25 cellular contexts compared by ENCODE assay signal in the genomic region with DNA sequence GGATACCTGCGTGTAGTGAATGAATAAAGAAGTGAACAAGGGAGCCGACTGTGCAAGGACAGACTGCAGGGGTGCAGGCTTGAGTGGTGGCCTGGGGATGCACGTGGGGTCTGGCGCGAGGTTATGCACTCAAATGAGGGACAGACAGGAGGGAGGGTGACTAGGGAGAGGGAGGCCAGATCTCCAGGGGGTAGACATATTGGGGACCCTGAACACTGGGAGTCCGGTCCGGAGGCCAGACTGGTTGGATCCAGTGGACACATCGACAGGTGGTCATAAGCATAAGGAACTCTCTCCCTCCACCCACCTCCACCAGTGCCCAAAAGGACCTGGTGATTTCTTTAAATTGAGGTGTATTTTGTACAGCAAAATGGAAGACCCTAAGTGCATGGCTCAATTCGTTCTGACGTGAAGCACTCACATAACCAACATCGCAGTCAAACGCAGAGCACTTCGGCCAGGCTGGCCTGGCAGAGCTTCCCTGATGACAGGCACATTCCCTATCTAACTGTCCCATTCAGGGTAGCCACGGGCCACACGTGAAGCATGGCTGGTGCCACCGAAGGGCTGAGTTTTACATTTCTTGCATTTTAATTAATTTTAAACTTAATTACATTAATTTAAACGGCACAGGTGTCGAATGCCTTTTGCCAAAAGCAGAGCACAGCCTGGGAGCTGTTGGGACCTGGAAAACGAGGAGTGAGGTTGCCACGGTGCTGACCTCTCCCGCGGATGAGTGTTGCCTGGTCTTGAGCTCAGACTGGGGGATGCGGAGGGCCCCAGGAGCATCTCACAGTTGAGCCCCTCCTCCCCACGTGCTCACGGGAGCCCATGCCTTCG. TPM values are rescaled to one million over a fixed set of nuclear protein-coding genes. Genes with fewer than 3 reads are reported as not detected.
DNase-seq lines count a peak whose midpoint lies in the region; ATAC-seq and TF ChIP-seq lines count a peak whose summit lies in the region.
"Had no signal": no experiment of that assay in that cellular context is flagged by ENCODE, and none has a peak within 500 bp of the region (broad histone marks: within the 10 kb centered on the region; RNA-seq: fewer than 3 reads in every experiment).

No MANE protein-coding gene starts in this region.

- H3K27ac ChIP-seq in GM23338 (ENCODE audit: low read depth): no peak overlapping the region
- H3K27ac ChIP-seq: KMS-11 had no signal

- H3K9me2 ChIP-seq in GM23338 (ENCODE audit: insufficient read depth): no peaks in the 10 kb centered on the region

- ATAC-seq in activated CD4-positive, CD25-positive, alpha-beta regulatory T cell treated with anti-CD3 and anti-CD28 coated beads, Interleukin-2, amount 50 U/mL, for 24 hours: no peak
- peak; percentile 40; the same call in 2 of the 3 replicates for ATAC-seq in GM23338
- ATAC-seq in activated CD8-positive, alpha-beta T cell treated with anti-CD3 and anti-CD28 coated beads for 36 hours: no peak
- ATAC-seq in HG03097 (IDR thresholded peaks at IDR 0.05; ENCODE audit: low FRiP score, unreplicated experiment): no peak
- ATAC-seq: activated CD4-positive, alpha-beta T cell treated with anti-CD3 and anti-CD28 coated beads for 36 hours; CD8-positive, alpha-beta T cell; HCT116; mucosa of descending colon; stimulated activated naive B cell treated with anti-CD40 and anti-IgM and Interleukin-4, amounts not matched to agents 10 μg/mL and 1 μg/mL and 100 μg/mL, for 72 hours had no signal

- no peak overlapping the region for H3K27ac Mint-ChIP-seq in GM23338
- peak overlapping the region; percentile 30 for H3K27ac Mint-ChIP-seq in endothelial cell (ENCODE audit: unreplicated experiment)
- H3K27ac Mint-ChIP-seq in activated CD8-positive, alpha-beta T cell treated with anti-CD3 and anti-CD28 coated beads for 36 hours: no peak overlapping the region
- H3K27ac Mint-ChIP-seq: activated CD4-positive, alpha-beta T cell treated with anti-CD3 and anti-CD28 coated beads for 36 hours; CD8-positive, alpha-beta T cell; stimulated activated naive B cell treated with anti-CD40 and anti-IgM and Interleukin-4, amounts not matched to agents 10 μg/mL and 1 μg/mL and 100 μg/mL, for 72 hours had no signal

- no peaks in the 10 kb centered on the region for H3K36me3 ChIP-seq in GM23338 (ENCODE audit: insufficient read depth)

- H3K4me3 Mint-ChIP-seq in GM23338: no peak overlapping the region
- peak overlapping the region; percentile 53 for H3K4me3 Mint-ChIP-seq in endothelial cell (ENCODE audit: unreplicated experiment)
- no peak overlapping the region for H3K4me3 Mint-ChIP-seq in activated CD8-positive, alpha-beta T cell treated with anti-CD3 and anti-CD28 coated beads for 36 hours
- H3K4me3 Mint-ChIP-seq: activated CD4-positive, alpha-beta T cell treated with anti-CD3 and anti-CD28 coated beads for 36 hours; CD8-positive, alpha-beta T cell; stimulated activated naive B cell treated with anti-CD40 and anti-IgM and Interleukin-4, amounts not matched to agents 10 μg/mL and 1 μg/mL and 100 μg/mL, for 72 hours had no signal

- H3K4me1 Mint-ChIP-seq in GM23338: no peaks in the 10 kb centered on the region
- no peaks in the 10 kb centered on the region for H3K4me1 Mint-ChIP-seq in endothelial cell (ENCODE audit: unreplicated experiment)
- H3K4me1 Mint-ChIP-seq in activated CD8-positive, alpha-beta T cell treated with anti-CD3 and anti-CD28 coated beads for 36 hours (ENCODE audit: low read depth): no peaks in the 10 kb centered on the region
- H3K4me1 Mint-ChIP-seq: activated CD4-positive, alpha-beta T cell treated with anti-CD3 and anti-CD28 coated beads for 36 hours; stimulated activated naive B cell treated with anti-CD40 and anti-IgM and Interleukin-4, amounts not matched to agents 10 μg/mL and 1 μg/mL and 100 μg/mL, for 72 hours had no signal

- no peak overlapping the region for H3K4me3 ChIP-seq in GM23338
- H3K4me3 ChIP-seq: mucosa of descending colon, smooth muscle cell had no signal

- POLR2A ChIA-PET in activated CD8-positive, alpha-beta T cell treated with anti-CD3 and anti-CD28 coated beads for 36 hours (lab: Charles Lee): interaction anchor here (0.7 kb wide), 1 partner anchor 14 kb away, joined by 3 read pairs; no protein-coding TSS in a partner anchor

- peak; percentile 7 for DNase-seq in activated CD4-positive, CD25-positive, alpha-beta regulatory T cell treated with anti-CD3 and anti-CD28 coated beads, Interleukin-2, amount 50 U/mL, for 72 hours
- DNase-seq in GM23338 (ENCODE audit: low spot score) (no peak), endothelial cell (ENCODE audit: low spot score) (no peak), posterior vena cava (ENCODE audit: low spot score) (peak; percentile 38), NCI-H524 treated with DMSO at 0.1 percent for 48 hours (lab: John Stamatoyannopoulos, UW) (no peak)
- no peak for DNase-seq in activated CD8-positive, alpha-beta T cell treated with anti-CD3 and anti-CD28 coated beads for 36 hours
- DNase-seq: 8988T; activated CD4-positive, alpha-beta T cell treated with anti-CD3 and anti-CD28 coated beads for 36 hours; AML-193; DMS153; NCI-H1694 treated with DMSO at 0.1 percent for 48 hours; SHP77; stimulated activated CD4-positive, alpha-beta T cell treated with anti-CD3 and anti-CD28 coated beads, Interleukin-2, amount 100 ng/mL, for 48 hours; stimulated activated naive B cell treated with anti-CD40 and anti-IgM and Interleukin-4, amounts not matched to agents 10 μg/mL and 1 μg/mL and 100 μg/mL, for 72 hours; SW 1271 had no signal

- H3F3A ChIP-seq in GM23338 (replicated peaks; ENCODE audit: low read depth): no peaks in the 10 kb centered on the region

- CTCF ChIA-PET in activated CD8-positive, alpha-beta T cell treated with anti-CD3 and anti-CD28 coated beads for 36 hours (lab: Charles Lee): interaction anchor here (1.2 kb wide), 1 partner anchor 16 kb away, joined by 3 read pairs; no protein-coding TSS in a partner anchor

- H3K27me3 ChIP-seq in GM23338 (ENCODE audit: insufficient read depth): peaks cover 32% of the 10 kb centered on the region

- no peak overlapping the region for H2AFZ ChIP-seq in GM23338

- H3K27me3 Mint-ChIP-seq in GM23338 (ENCODE audit: insufficient read depth, low read depth, poor library complexity): peaks cover 15% of the 10 kb centered on the region
- H3K27me3 Mint-ChIP-seq in endothelial cell (ENCODE audit: unreplicated experiment): peaks cover 16% of the 10 kb centered on the region
- H3K27me3 Mint-ChIP-seq in activated CD8-positive, alpha-beta T cell treated with anti-CD3 and anti-CD28 coated beads for 36 hours: peaks cover 2% of the 10 kb centered on the region

- H4K20me1 ChIP-seq in GM23338 (replicated peaks; ENCODE audit: insufficient read depth): no peaks in the 10 kb centered on the region; the same call in none of the 2 replicates

- no peak overlapping the region for H3K4me2 ChIP-seq in GM23338
- H3K4me2 ChIP-seq: KMS-11, smooth muscle cell had no signal

- intact Hi-C loops in posterior vena cava (cut with DNase I): no loop called here
- intact Hi-C loops in activated CD8-positive, alpha-beta T cell treated with anti-CD3 and anti-CD28 coated beads for 36 hours (cut with micrococcal nuclease): no loop called here

- H3K36me3 Mint-ChIP-seq in GM23338 (ENCODE audit: low read depth): no peaks in the 10 kb centered on the region
- H3K36me3 Mint-ChIP-seq in endothelial cell (ENCODE audit: low read depth, unreplicated experiment): no peaks in the 10 kb centered on the region
- no peaks in the 10 kb centered on the region for H3K36me3 Mint-ChIP-seq in activated CD8-positive, alpha-beta T cell treated with anti-CD3 and anti-CD28 coated beads for 36 hours (ENCODE audit: low read depth)
- H3K36me3 Mint-ChIP-seq: CD8-positive, alpha-beta T cell; stimulated activated naive B cell treated with anti-CD40 and anti-IgM and Interleukin-4, amounts not matched to agents 10 μg/mL and 1 μg/mL and 100 μg/mL, for 72 hours had no signal

- peaks cover 3% of the 10 kb centered on the region; the same call in 1 of the 3 replicates for H3K9me3 Mint-ChIP-seq in GM23338
- no peaks in the 10 kb centered on the region for H3K9me3 Mint-ChIP-seq in endothelial cell (ENCODE audit: unreplicated experiment)
- H3K9me3 Mint-ChIP-seq in activated CD8-positive, alpha-beta T cell treated with anti-CD3 and anti-CD28 coated beads for 36 hours: no peaks in the 10 kb centered on the region
- H3K9me3 Mint-ChIP-seq: CD8-positive, alpha-beta T cell had no signal

- TF ChIP-seq CTCF in GM23338 (conservative IDR thresholded peaks at IDR 0.05; ENCODE audit: low read depth in 2 of 2) (no peak), endothelial cell (IDR thresholded peaks at IDR 0.05; ENCODE audit: unreplicated experiment) (no peak)
- no peak for TF ChIP-seq CTCF in activated CD8-positive, alpha-beta T cell treated with anti-CD3 and anti-CD28 coated beads for 36 hours (IDR thresholded peaks at IDR 0.05)

- no peaks in the 10 kb centered on the region for H3K79me2 ChIP-seq in GM23338 (replicated peaks; ENCODE audit: insufficient read depth)

- no peaks in the 10 kb centered on the region for H3K4me1 ChIP-seq in GM23338 (ENCODE audit: insufficient read depth)

RNA-seq across cellular contexts. Expression of a gene that starts 14.1 kb away (rescaled TPM):
- 0.07 and 0.12 TPM in 2 replicates for total RNA-seq in GM23338 (2014; rRNA removed; shearing (Covaris generic))
- 0.40 and 0.65 TPM in 2 replicates for polyA plus RNA-seq in GM23338 (2016; fragmentation: Nextera tagmentation; extraction: Ambion mirVana)
- total RNA-seq in endothelial cell (ENCODE audit: unreplicated experiment): not detected
- not detected for total RNA-seq in posterior vena cava
- not detected for total RNA-seq in activated CD8-positive, alpha-beta T cell treated with anti-CD3 and anti-CD28 coated beads for 36 hours
- total RNA-seq: activated CD4-positive, alpha-beta T cell treated with anti-CD3 and anti-CD28 coated beads for 36 hours; dermis microvascular lymphatic vessel endothelial cell; G401; HT1080; mucosa of descending colon had no signal
- polyA plus RNA-seq: smooth muscle cell had no signal

Comparison
In these comparisons a context has a peak if more than half of its experiments do, and no peak if none do; other contexts are left out.
1. DNase-seq: peak in activated CD4-positive, CD25-positive, alpha-beta regulatory T cell treated with anti-CD3 and anti-CD28 coated beads, Interleukin-2, amount 50 U/mL, for 72 hours (single experiment) and posterior vena cava (single experiment); none in GM23338 (single experiment), endothelial cell (single experiment), activated CD8-positive, alpha-beta T cell treated with anti-CD3 and anti-CD28 coated beads for 36 hours (single experiment) and NCI-H524 treated with DMSO at 0.1 percent for 48 hours (single experiment).